In the genomic region with DNA sequence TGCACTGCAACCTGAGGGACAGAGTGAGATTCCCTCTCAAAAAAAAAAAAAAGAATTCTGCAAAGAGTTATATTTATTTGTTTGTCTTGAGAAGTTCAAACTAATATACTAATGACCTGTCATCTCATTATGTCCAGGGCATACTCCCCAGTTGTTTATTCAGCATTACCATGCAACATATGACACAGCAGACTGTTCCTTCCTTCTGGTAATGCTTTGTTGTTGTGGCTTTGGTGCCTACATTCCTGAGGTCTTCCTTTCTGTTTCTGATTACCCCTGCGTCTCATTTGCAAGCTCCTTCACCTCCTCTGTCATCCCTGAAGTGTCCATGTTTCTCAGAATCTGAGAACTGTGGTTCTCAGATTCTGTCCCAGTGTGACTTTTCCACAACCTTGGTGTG, we compare ENCODE assay signal across 21 cellular contexts. TPM values are rescaled to one million over a fixed set of nuclear protein-coding genes. Genes with fewer than 3 reads are reported as not detected.
DNase-seq lines count a peak whose midpoint lies in the region; ATAC-seq and TF ChIP-seq lines count a peak whose summit lies in the region.
"Had no signal": no experiment of that assay in that cellular context is flagged by ENCODE, and none has a peak within 500 bp of the region (broad histone marks: within the 10 kb centered on the region; RNA-seq: fewer than 3 reads in every experiment).

No MANE protein-coding gene starts in this region.

- H3K9me3 ChIP-seq in PC-3 (ENCODE audit: low read length): no peaks in the 10 kb centered on the region
- H3K9me3 ChIP-seq: BLaER1, tibial nerve had no signal

- H2AFZ ChIP-seq in PC-3 (ENCODE audit: low read length): no peak overlapping the region
- H2AFZ ChIP-seq: neural progenitor cell had no signal

- no peak overlapping the region for H3K4me3 Mint-ChIP-seq in endothelial cell (ENCODE audit: unreplicated experiment)
- H3K4me3 Mint-ChIP-seq: activated CD4-positive, alpha-beta memory T cell treated with anti-CD3 and anti-CD28 coated beads for 36 hours; neural progenitor cell had no signal

- BruUV-seq in PC-3 (replicated peaks; lab: Mats Ljungman, UMichigan): no TSS peak

- peak overlapping the region; percentile 92 for H3K27ac Mint-ChIP-seq in endothelial cell (ENCODE audit: unreplicated experiment)
- H3K27ac Mint-ChIP-seq: activated CD4-positive, alpha-beta memory T cell treated with anti-CD3 and anti-CD28 coated beads for 36 hours; activated T-helper 2 cell treated with anti-CD3 and anti-CD28 coated beads, Interferon-gamma antibody, Interleukin-2, Interleukin-4, amounts not matched to agents 10 μg/mL and 5 μg/mL and 100 μg/mL, durations not matched to agents 14 hours and 24 hours and 36 hours; neural progenitor cell had no signal

- peak; percentile 60 for DNase-seq in Caki2 (ENCODE audit: low read depth)
- DNase-seq in PC-3: peak; percentile 12
- DNase-seq in endothelial cell (ENCODE audit: low spot score): no peak
- peak; percentile 72 for DNase-seq in myocyte (ENCODE audit: low read depth)
- no peak for DNase-seq in germinal center (ENCODE audit: low spot score)
- no peak for DNase-seq in RPMI8226
- DNase-seq in mucosa of gallbladder (ENCODE audit: low spot score): no peak
- no peak for DNase-seq in DMS53 (lab: John Stamatoyannopoulos, UW)
- DNase-seq: activated CD4-positive, alpha-beta memory T cell treated with anti-CD3 and anti-CD28 coated beads for 36 hours; anterior cingulate cortex; DMS79; foreskin melanocyte; Kasumi-1; NCI-H1930; NCI-H510A treated with DMSO at 0.1 percent for 48 hours; stimulated activated CD4-positive, alpha-beta T cell treated with anti-CD3 and anti-CD28 coated beads, Interleukin-4, amount 100 ng/mL, for 4 hours had no signal

- H3K9me2 ChIP-seq in PC-3 (replicated peaks; ENCODE audit: low read length): no peaks in the 10 kb centered on the region

- intact Hi-C loops in PC-3 (cut with micrococcal nuclease): no loop called here

- ATAC-seq in PC-3: no peak
- ATAC-seq: sciatic nerve had no signal

- POLR2A ChIA-PET in PC-3 (lab: Charles Lee; ENCODE audit: unreplicated experiment): no interaction called here

- no peaks in the 10 kb centered on the region for H3K79me2 ChIP-seq in PC-3 (ENCODE audit: low read length)

- H3K36me3 ChIP-seq in PC-3 (ENCODE audit: low read depth, low read length): 0 out of 2 replicates have a peak, but pooled peaks cover 4% of the 10 kb centered on the region
- H3K36me3 ChIP-seq: neural progenitor cell had no signal

- in situ Hi-C loops in Caki2 (cut with HindIII; ENCODE audit: low pct_unique_long_range_greater_than_20kb, low sequenced_read_pairs): no loop called here

- no peak overlapping the region for H3K9ac ChIP-seq in PC-3 (ENCODE audit: low read length)
- H3K9ac ChIP-seq: BLaER1, neural progenitor cell had no signal

- H3K4me1 ChIP-seq in PC-3 (ENCODE audit: insufficient read depth, low read length): peaks cover 24% of the 10 kb centered on the region
- H3K4me1 ChIP-seq: BLaER1, neural progenitor cell, tibial nerve had no signal

- CTCF ChIA-PET in PC-3 (lab: Charles Lee): no interaction called here

- no peaks in the 10 kb centered on the region for H3F3A ChIP-seq in PC-3 (ENCODE audit: low read length, unreplicated experiment)

- no peaks in the 10 kb centered on the region for H3K27me3 ChIP-seq in PC-3 (ENCODE audit: low read length)
- H3K27me3 ChIP-seq: BLaER1, neural progenitor cell, tibial nerve had no signal

- no peak overlapping the region for H3K27ac ChIP-seq in PC-3 (ENCODE audit: low read length)
- H3K27ac ChIP-seq: BLaER1, neural progenitor cell, tibial nerve had no signal

- peaks cover 8% of the 10 kb centered on the region for H3K36me3 Mint-ChIP-seq in endothelial cell (ENCODE audit: low read depth, unreplicated experiment)

- no peak overlapping the region for H3K4me3 ChIP-seq in PC-3 (ENCODE audit: low read length)
- H3K4me3 ChIP-seq: BLaER1, neural progenitor cell, tibial nerve had no signal

- peaks cover 2% of the 10 kb centered on the region for H3K27me3 Mint-ChIP-seq in endothelial cell (ENCODE audit: unreplicated experiment)
- H3K27me3 Mint-ChIP-seq: activated CD4-positive, alpha-beta memory T cell treated with anti-CD3 and anti-CD28 coated beads for 36 hours had no signal

- TF ChIP-seq CTCF in PC-3 (conservative IDR thresholded peaks at IDR 0.05; ENCODE audit: low read depth, low read length) (no peak), endothelial cell (IDR thresholded peaks at IDR 0.05; ENCODE audit: unreplicated experiment) (no peak)

- no peak overlapping the region for H3K4me2 ChIP-seq in PC-3 (ENCODE audit: low read length)
- H3K4me2 ChIP-seq: BLaER1, neural progenitor cell had no signal

- H3K4me1 Mint-ChIP-seq in endothelial cell (ENCODE audit: unreplicated experiment): peaks cover 41% of the 10 kb centered on the region
- H3K4me1 Mint-ChIP-seq: neural progenitor cell had no signal

- no peaks in the 10 kb centered on the region for H3K9me3 Mint-ChIP-seq in endothelial cell (ENCODE audit: unreplicated experiment)
- H3K9me3 Mint-ChIP-seq: activated CD4-positive, alpha-beta memory T cell treated with anti-CD3 and anti-CD28 coated beads for 36 hours; activated T-helper 2 cell treated with anti-CD3 and anti-CD28 coated beads, Interferon-gamma antibody, Interleukin-2, Interleukin-4, amounts not matched to agents 10 μg/mL and 5 μg/mL and 100 μg/mL, durations not matched to agents 14 hours and 24 hours and 36 hours; neural progenitor cell had no signal

- no peaks in the 10 kb centered on the region for H4K20me1 ChIP-seq in PC-3 (ENCODE audit: low read length)
- H4K20me1 ChIP-seq: BLaER1 had no signal

RNA-seq across cellular contexts. Expression of gene DERA, which starts 55.3 kb away (rescaled TPM):
- 87.0 and 107 TPM in 2 replicates for total RNA-seq in Caki2 (2014; rRNA removed; shearing (Covaris generic); ENCODE audit: low replicate concordance)
- total RNA-seq in PC-3 (2014; rRNA removed): 34.6 and 49.4 TPM in 2 replicates
- 50.3 TPM for total RNA-seq in endothelial cell (ENCODE audit: unreplicated experiment)
- total RNA-seq in myocyte: 70.4 and 81.0 TPM in 2 replicates
- polyA plus RNA-seq in myocyte (2012): 39.8 TPM
- total RNA-seq in mucosa of gallbladder: 34.4 TPM

Comparison
In these comparisons a context has a peak if more than half of its experiments do, and no peak if none do; other contexts are left out.
1. DNase-seq: peak in Caki2 (single experiment), PC-3 (single experiment) and myocyte (single experiment); none in endothelial cell (single experiment), germinal center (single experiment), RPMI8226 (single experiment), mucosa of gallbladder (single experiment) and DMS53 (single experiment).